In the genomic region with DNA sequence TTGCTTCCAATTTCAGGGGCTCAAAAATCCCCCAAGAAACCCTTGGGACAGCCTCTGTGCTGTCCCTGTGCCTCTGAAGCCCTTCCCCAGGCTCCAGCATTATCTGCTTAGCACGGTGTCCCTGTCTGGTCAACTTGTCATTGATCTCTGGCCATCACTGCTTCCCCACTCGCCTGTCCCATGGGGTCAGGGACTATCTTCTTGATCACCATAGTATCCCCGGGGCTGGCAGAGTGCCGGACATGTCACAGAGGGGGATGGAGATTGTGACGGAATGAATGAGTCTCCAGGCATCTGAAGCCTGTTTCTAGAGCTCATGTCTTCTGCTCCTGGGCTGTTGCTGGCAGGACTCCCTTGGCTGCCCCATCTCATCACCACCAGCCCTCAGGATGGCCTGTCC, we compare ENCODE assay signal across 1 cellular context.
TF ChIP-seq lines count a peak whose summit lies in the region.

No MANE protein-coding gene starts in this region.

TF ChIP-seq in neural cell, 6 proteins besides CTCF, POLR2A, EP300 and RAD21:
- no peak for TF ChIP-seq REST (IDR thresholded peaks at IDR 0.05; ENCODE audit: borderline replicate concordance)
- no peak for TF ChIP-seq TAF1 (IDR thresholded peaks at IDR 0.05; ENCODE audit: low read depth)
- no peak for TF ChIP-seq MXI1 (conservative IDR thresholded peaks at IDR 0.05; ENCODE audit: poor library complexity, severe bottlenecking)
- no peak for TF ChIP-seq POLR2AphosphoS5 (IDR thresholded peaks at IDR 0.05)
- TF ChIP-seq SMC3 (conservative IDR thresholded peaks at IDR 0.05; ENCODE audit: poor library complexity) = no peak
- TF ChIP-seq EZH2 (IDR thresholded peaks at IDR 0.05; ENCODE audit: borderline replicate concordance, insufficient read depth, low read length, poor library complexity, severe bottlenecking) = no peak
